Comparison of ENCODE assay signal across 16 cellular contexts in genomic region chr12:47804177-47804576, GRCh38. TPM values are rescaled to one million over a fixed set of nuclear protein-coding genes. Genes with fewer than 3 reads are reported as not detected.
DNase-seq lines count a peak whose midpoint lies in the region; ATAC-seq, FAIRE-seq and TF ChIP-seq lines count a peak whose summit lies in the region.
"Had no signal": no experiment of that assay in that cellular context is flagged by ENCODE, and none has a peak within 500 bp of the region (broad histone marks: within the 10 kb centered on the region; RNA-seq: fewer than 3 reads in every experiment).

No MANE protein-coding gene starts in this region.

- peak overlapping the region; percentile 97 for H3K27ac ChIP-seq in lower lobe of right lung
- H3K27ac ChIP-seq in thoracic aorta: peak overlapping the region; percentile 66 to 69
- no peak overlapping the region for H3K27ac ChIP-seq in pancreas

- no peak for DNase-seq in activated naive CD4-positive, alpha-beta T cell treated with anti-CD3 and anti-CD28 coated beads for 36 hours
- DNase-seq in activated naive CD4-positive, alpha-beta T cell treated with Interleukin-2 at 50 U/mL for 16 hours: no peak
- no peak for DNase-seq in activated CD8-positive, alpha-beta T cell treated with anti-CD3 and anti-CD28 coated beads for 36 hours
- DNase-seq in lower lobe of right lung (no peak), thoracic aorta (ENCODE audit: low spot score) (no peak), pancreas (no peak), kidney glomerular epithelial cell (lab: John Stamatoyannopoulos, UW) (no peak), NCI-H1436 treated with DMSO at 0.1 percent for 48 hours (lab: John Stamatoyannopoulos, UW) (no peak)
- DNase-seq: glutamatergic neuron, H9, left colon, NCI-H526 treated with DMSO at 0.1 percent for 48 hours, trophoblast cell had no signal

- peaks cover 42% of the 10 kb centered on the region for H3K36me3 Mint-ChIP-seq in activated naive CD4-positive, alpha-beta T cell treated with anti-CD3 and anti-CD28 coated beads for 36 hours (ENCODE audit: low read depth)
- H3K36me3 Mint-ChIP-seq in activated CD8-positive, alpha-beta T cell treated with anti-CD3 and anti-CD28 coated beads for 36 hours (ENCODE audit: low read depth): peaks cover 87% of the 10 kb centered on the region

- POLR2A ChIA-PET in activated CD8-positive, alpha-beta T cell treated with anti-CD3 and anti-CD28 coated beads for 36 hours (lab: Charles Lee): interaction anchor here (0.8 to 37.9 kb wide), 3 partner anchors 14 to 30 kb away, joined by 3 to 904 read pairs (median 81); partner anchors contain the start of gene HDAC7

- FAIRE-seq in pancreas (lab: Jason Lieb, UNC): no peak
- FAIRE-seq: bronchial epithelial cell, endometrium, TTC549 had no signal

- H3K4me1 ChIP-seq in lower lobe of right lung: peaks cover 100% of the 10 kb centered on the region
- H3K4me1 ChIP-seq in thoracic aorta (ENCODE audit: control insufficient read depth in 1 of 2, low read depth in 2 of 2): peaks cover 86 to 100% of the 10 kb centered on the region in 2 donors
- H3K4me1 ChIP-seq in pancreas: peaks cover 0 to 41% (median 0%) of the 10 kb centered on the region in 3 donors

- TF ChIP-seq CTCF in activated CD8-positive, alpha-beta T cell treated with anti-CD3 and anti-CD28 coated beads for 36 hours (IDR thresholded peaks at IDR 0.05): no peak
- TF ChIP-seq CTCF in lower lobe of right lung (IDR thresholded peaks at IDR 0.05) (no peak), thoracic aorta (IDR thresholded peaks at IDR 0.05) (no peak), pancreas (IDR thresholded peaks at IDR 0.05) (no peak)

- H3K4me3 ChIP-seq in lower lobe of right lung (no peak overlapping the region), thoracic aorta (no peak overlapping the region), pancreas (no peak overlapping the region)

- peak overlapping the region; percentile 98 for H3K27ac Mint-ChIP-seq in activated naive CD4-positive, alpha-beta T cell treated with anti-CD3 and anti-CD28 coated beads for 36 hours
- H3K27ac Mint-ChIP-seq in activated CD8-positive, alpha-beta T cell treated with anti-CD3 and anti-CD28 coated beads for 36 hours: peak overlapping the region; percentile 98

- H3K4me1 Mint-ChIP-seq in activated naive CD4-positive, alpha-beta T cell treated with anti-CD3 and anti-CD28 coated beads for 36 hours (ENCODE audit: low read depth): peaks cover 97% of the 10 kb centered on the region
- peaks cover 98% of the 10 kb centered on the region for H3K4me1 Mint-ChIP-seq in activated CD8-positive, alpha-beta T cell treated with anti-CD3 and anti-CD28 coated beads for 36 hours (ENCODE audit: low read depth)

- 82 to 88% methylated on average over 8 of the region's 8 CpGs for WGBS in pancreas, 2 donors

- peaks cover 22% of the 10 kb centered on the region for H3K36me3 ChIP-seq in lower lobe of right lung
- no peaks in the 10 kb centered on the region for H3K36me3 ChIP-seq in thoracic aorta
- no peaks in the 10 kb centered on the region for H3K36me3 ChIP-seq in pancreas

- H3K4me3 Mint-ChIP-seq in activated naive CD4-positive, alpha-beta T cell treated with anti-CD3 and anti-CD28 coated beads for 36 hours: peak overlapping the region; percentile 19
- H3K4me3 Mint-ChIP-seq in activated CD8-positive, alpha-beta T cell treated with anti-CD3 and anti-CD28 coated beads for 36 hours: peak overlapping the region; percentile 79
- H3K4me3 Mint-ChIP-seq: H9 had no signal

- H3K9me3 Mint-ChIP-seq in activated naive CD4-positive, alpha-beta T cell treated with anti-CD3 and anti-CD28 coated beads for 36 hours: no peaks in the 10 kb centered on the region
- H3K9me3 Mint-ChIP-seq in activated CD8-positive, alpha-beta T cell treated with anti-CD3 and anti-CD28 coated beads for 36 hours: no peaks in the 10 kb centered on the region
- H3K9me3 Mint-ChIP-seq: H9 had no signal

- intact Hi-C loops in activated naive CD4-positive, alpha-beta T cell treated with anti-CD3 and anti-CD28 coated beads for 36 hours (cut with micrococcal nuclease): no loop called here
- intact Hi-C loops in activated CD8-positive, alpha-beta T cell treated with anti-CD3 and anti-CD28 coated beads for 36 hours (cut with micrococcal nuclease): loop anchor here (5.0 kb wide), 1 partner anchor 33 kb away; no protein-coding TSS in a partner anchor
- intact Hi-C loops in lower lobe of right lung (cut with DNase I) (no loop called here), pancreas (cut with DNase I) (no loop called here)

- CTCF ChIA-PET in activated naive CD4-positive, alpha-beta T cell treated with anti-CD3 and anti-CD28 coated beads for 36 hours (lab: Charles Lee): interaction anchor here (0.6 to 27.8 kb wide), 9 partner anchors 8 to 145 kb away, joined by 3 to 848 read pairs (median 4); partner anchors contain the start of gene SLC48A1
- CTCF ChIA-PET in activated CD8-positive, alpha-beta T cell treated with anti-CD3 and anti-CD28 coated beads for 36 hours (lab: Charles Lee): interaction anchor here (1.0 to 19.8 kb wide), 4 partner anchors 14 to 62 kb away, joined by 4 to 624 read pairs (median 23); partner anchors contain the start of gene HDAC7

- ATAC-seq in activated CD8-positive, alpha-beta T cell treated with anti-CD3 and anti-CD28 coated beads for 36 hours: no peak
- ATAC-seq in lower lobe of right lung (no peak), thoracic aorta (ENCODE audit: insufficient number of reproducible peaks, low FRiP score, low read depth) (no peak), pancreas (no peak)
- ATAC-seq: left colon had no signal

- no peaks in the 10 kb centered on the region for H3K27me3 Mint-ChIP-seq in activated naive CD4-positive, alpha-beta T cell treated with anti-CD3 and anti-CD28 coated beads for 36 hours (ENCODE audit: low read depth)
- H3K27me3 Mint-ChIP-seq in activated CD8-positive, alpha-beta T cell treated with anti-CD3 and anti-CD28 coated beads for 36 hours: no peaks in the 10 kb centered on the region

- H3K9me3 ChIP-seq in lower lobe of right lung: no peaks in the 10 kb centered on the region
- H3K9me3 ChIP-seq in thoracic aorta: no peaks in the 10 kb centered on the region
- H3K9me3 ChIP-seq in pancreas: no peaks in the 10 kb centered on the region

- H3K27me3 ChIP-seq in lower lobe of right lung (ENCODE audit: low read depth): no peaks in the 10 kb centered on the region
- no peaks in the 10 kb centered on the region for H3K27me3 ChIP-seq in thoracic aorta (replicated peaks; ENCODE audit: insufficient read depth)
- no peaks in the 10 kb centered on the region for H3K27me3 ChIP-seq in pancreas

RNA-seq across cellular contexts. Expression of gene HDAC7, which starts 15.5 kb away (rescaled TPM):
- 100 to 1,000 TPM; 272 to 289 TPM for total RNA-seq in activated naive CD4-positive, alpha-beta T cell treated with anti-CD3 and anti-CD28 coated beads for 36 hours
- total RNA-seq in activated CD8-positive, alpha-beta T cell treated with anti-CD3 and anti-CD28 coated beads for 36 hours: 100 to 1,000 TPM; 373 to 382 TPM
- total RNA-seq in lower lobe of right lung: 104 TPM
- total RNA-seq in thoracic aorta: 100 to 1,000 TPM in 1 of 2 donors, 10 to 100 TPM in 1; 77.8 to 112 TPM
- 10 to 100 TPM; 17.9 to 45.5 (median 20.1) TPM for total RNA-seq in pancreas
- polyA plus RNA-seq in pancreas: 10 to 100 TPM; 36.6 to 48.1 TPM

RNA-seq across cellular contexts. Expression of gene SLC48A1, which starts 31.1 kb away (rescaled TPM):
- 10 to 100 TPM; 16.6 to 21.0 TPM for total RNA-seq in activated naive CD4-positive, alpha-beta T cell treated with anti-CD3 and anti-CD28 coated beads for 36 hours
- total RNA-seq in activated CD8-positive, alpha-beta T cell treated with anti-CD3 and anti-CD28 coated beads for 36 hours: 10 to 100 TPM in 1 of 2 experiments, 1 to 10 TPM in 1; 8.8 to 10.2 TPM
- total RNA-seq in lower lobe of right lung (39.9 TPM), thoracic aorta (100 to 1,000 TPM in 1 of 2 donors, 10 to 100 TPM in 1; 60.5 to 107 TPM), pancreas (10 to 100 TPM; 12.2 to 17.2 (median 13.9) TPM)
- 10 to 100 TPM; 12.4 to 14.2 TPM for polyA plus RNA-seq in pancreas

RNA-seq across cellular contexts. Expression of gene RAPGEF3, which starts 45.5 kb away (rescaled TPM):
- 1 to 10 TPM; 1.5 to 1.6 TPM for total RNA-seq in activated naive CD4-positive, alpha-beta T cell treated with anti-CD3 and anti-CD28 coated beads for 36 hours
- total RNA-seq in activated CD8-positive, alpha-beta T cell treated with anti-CD3 and anti-CD28 coated beads for 36 hours: under 1 TPM; 0.56 to 0.58 TPM
- total RNA-seq in lower lobe of right lung (44.5 TPM), thoracic aorta (10 to 100 TPM; 40.9 to 77.4 TPM), pancreas (1 to 10 TPM; 2.5 to 6.7 (median 5.0) TPM)
- polyA plus RNA-seq in pancreas: 10 to 100 TPM; 51.4 to 54.4 TPM

Comparison
In these comparisons a context has a peak if more than half of its experiments do, and no peak if none do; other contexts are left out.
1. H3K27ac ChIP-seq: peak in lower lobe of right lung (single experiment) and thoracic aorta (2 of 2); none in pancreas (0 of 4).